Comparison of ENCODE assay signal across 23 cellular contexts in the genomic region with DNA sequence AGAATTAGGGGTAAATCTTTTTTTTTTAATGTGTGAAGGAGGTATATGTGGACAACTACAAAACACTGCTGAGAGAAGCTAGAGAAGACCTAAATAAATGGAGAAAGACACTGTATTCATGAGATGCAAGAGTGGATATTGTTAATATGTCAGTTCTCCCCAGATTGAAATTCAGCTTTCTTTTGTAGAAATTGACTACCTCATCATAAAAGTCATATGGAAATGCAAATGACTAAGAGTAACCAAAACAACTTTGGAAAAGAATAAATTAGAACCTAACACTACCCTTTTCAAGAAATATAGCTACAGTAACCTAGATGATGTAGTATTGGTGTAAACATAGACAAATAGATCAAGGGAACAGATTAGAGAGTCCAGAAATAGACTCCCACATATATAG.
A peak's percentile ranks its signal among the peaks of the same experiment; 100 is the strongest.
DNase-seq lines count a peak whose midpoint lies in the region; ATAC-seq, FAIRE-seq and TF ChIP-seq lines count a peak whose summit lies in the region.
"Had no signal": no experiment of that assay in that cellular context is flagged by ENCODE, and none has a peak within 500 bp of the region (broad histone marks: within the 10 kb centered on the region; RNA-seq: fewer than 3 reads in every experiment).

No MANE protein-coding gene starts in this region.

- H3K9me3 ChIP-seq in HepG2 (ENCODE audit: low read length) (peaks cover 5% of the 10 kb centered on the region; the same call in 1 of the 2 replicates), right lobe of liver (no peaks in the 10 kb centered on the region), K562 (replicated peaks; ENCODE audit: control insufficient read depth, insufficient read depth, low read depth, low read length) (no peaks in the 10 kb centered on the region)
- H3K9me3 ChIP-seq: BE2C, BLaER1 had no signal

- DNase-seq in HepG2 (ENCODE audit: low spot score) (no peak), right lobe of liver (no peak), K562 (ENCODE audit: extremely low read depth in 1 of 4, low spot score in 3 of 4) (no peak), DMS53 (lab: John Stamatoyannopoulos, UW) (no peak), DMS53 treated with DMSO at 0.1 percent for 48 hours (lab: John Stamatoyannopoulos, UW; ENCODE audit: unreplicated experiment) (no peak)
- DNase-seq: ACHN; BE2C; C1 segment of cervical spinal cord; CD4-positive, alpha-beta memory T cell; CD4-positive, CD25-positive, alpha-beta regulatory T cell; CD8-positive, alpha-beta memory T cell; COR-L47; DMS 273 treated with DMSO at 0.1 percent for 48 hours; DMS153; DMS79; DND-41; EL; GDM1 had no signal

- H3K27ac ChIP-seq in HepG2 (ENCODE audit: extremely low read length, insufficient read depth, low read length): no peak overlapping the region
- H3K27ac ChIP-seq in right lobe of liver: no peak overlapping the region
- no peak overlapping the region for H3K27ac ChIP-seq in K562 (ENCODE audit: extremely low read depth, low read depth, low read length)
- H3K27ac ChIP-seq: 22Rv1, BLaER1 had no signal

- no peak overlapping the region for H2AFZ ChIP-seq in HepG2 (ENCODE audit: low read length)
- no peak overlapping the region for H2AFZ ChIP-seq in K562 (ENCODE audit: low read depth, low read length)

- FAIRE-seq in HepG2 (lab: Jason Lieb, UNC): no peak
- no peak for FAIRE-seq in K562 (lab: Jason Lieb, UNC)
- FAIRE-seq: GM12878, GM12892, GM18507 had no signal

- H4K20me1 ChIP-seq in HepG2 (ENCODE audit: insufficient read depth, low read length): no peaks in the 10 kb centered on the region
- H4K20me1 ChIP-seq in K562 (replicated peaks; ENCODE audit: control insufficient read depth, insufficient read depth, low read length): no peaks in the 10 kb centered on the region
- H4K20me1 ChIP-seq: BLaER1 had no signal

- H3K4me2 ChIP-seq in HepG2 (ENCODE audit: low read depth, low read length) (no peak overlapping the region), K562 (ENCODE audit: insufficient read depth, low read length) (no peak overlapping the region)
- H3K4me2 ChIP-seq: BLaER1 had no signal

- BruUV-seq in HepG2 (replicated peaks; lab: Mats Ljungman, UMichigan) (no TSS peak), K562 (replicated peaks; lab: Mats Ljungman, UMichigan) (no TSS peak)

- H3K27me3 ChIP-seq in HepG2 (ENCODE audit: control insufficient read depth in 1 of 2, insufficient read depth in 2 of 2, low read length in 2 of 2): no peaks in the 10 kb centered on the region
- no peaks in the 10 kb centered on the region for H3K27me3 ChIP-seq in right lobe of liver
- no peaks in the 10 kb centered on the region for H3K27me3 ChIP-seq in K562 (ENCODE audit: control insufficient read depth in 2 of 2, insufficient read depth in 2 of 2, low read length in 2 of 2)
- H3K27me3 ChIP-seq: BE2C, BLaER1 had no signal

- TF ChIP-seq POLR2A in HepG2 (IDR thresholded peaks at IDR 0.05; ENCODE audit: insufficient read depth in 1 of 2, low read depth in 2 of 2, low read length in 2 of 2) (no peak), right lobe of liver (IDR thresholded peaks at IDR 0.05) (no peak), K562 (conservative IDR thresholded peaks at IDR 0.05) (no peak)

- H3K4me1 ChIP-seq in HepG2 (ENCODE audit: insufficient read depth, low read length): peaks cover 9% of the 10 kb centered on the region
- H3K4me1 ChIP-seq in right lobe of liver: no peaks in the 10 kb centered on the region
- no peaks in the 10 kb centered on the region for H3K4me1 ChIP-seq in K562 (replicated peaks in 1 of 2; ENCODE audit: control insufficient read depth in 2 of 2, insufficient read depth in 2 of 2, low read length in 2 of 2)

- in situ Hi-C loops in HepG2 (cut with HindIII; ENCODE audit: extremely low pct_ligation_motif_present, low pct_unique_long_range_greater_than_20kb) (no loop called here), K562 (cut with MboI) (no loop called here)

- H3K9ac ChIP-seq in HepG2 (ENCODE audit: insufficient read depth, low read depth, low read length) (no peak overlapping the region), K562 (ENCODE audit: insufficient read depth in 1 of 2, low read depth in 2 of 2, low read length in 2 of 2) (no peak overlapping the region)
- H3K9ac ChIP-seq: BLaER1 had no signal

- H3K9me1 ChIP-seq in K562 (ENCODE audit: control insufficient read depth, insufficient read depth, low read length): no peaks in the 10 kb centered on the region

- TF ChIP-seq CTCF in HepG2 (CRISPR knock-in tag; IDR thresholded peaks at IDR 0.05) (no peak), right lobe of liver (IDR thresholded peaks at IDR 0.05) (no peak), K562 (IDR thresholded peaks at IDR 0.05 in 2 of 3, conservative IDR thresholded peaks at IDR 0.05 in 1 of 3; ENCODE audit: insufficient read depth in 2 of 3, low read depth in 1 of 3, low read length in 3 of 3) (no peak)

- no peak overlapping the region for H3K4me3 ChIP-seq in HepG2 (replicated peaks in 1 of 3; ENCODE audit: insufficient read depth in 1 of 3, low read depth in 2 of 3, low read length in 3 of 3)
- H3K4me3 ChIP-seq in right lobe of liver: no peak overlapping the region
- no peak overlapping the region for H3K4me3 ChIP-seq in K562
- H3K4me3 ChIP-seq: BLaER1, GM12878 had no signal

- intact Hi-C loops in HepG2 (cut with micrococcal nuclease; ENCODE audit: unreplicated experiment) (no loop called here), right lobe of liver (cut with DNase I) (no loop called here), K562 (cut with micrococcal nuclease) (no loop called here)

- no peak for TF ChIP-seq EP300 in HepG2 (IDR thresholded peaks at IDR 0.05; ENCODE audit: low read depth in 2 of 2, low read length in 2 of 2)
- TF ChIP-seq EP300 in HepG2 (CRISPR knock-in tag; IDR thresholded peaks at IDR 0.05; ENCODE audit: borderline replicate concordance): no peak
- no peak for TF ChIP-seq EP300 in K562 (IDR thresholded peaks at IDR 0.05; ENCODE audit: low read length)

- TF ChIP-seq RAD21 in HepG2 (CRISPR knock-in tag; IDR thresholded peaks at IDR 0.05) (no peak), K562 (CRISPR knock-in tag; conservative IDR thresholded peaks at IDR 0.05 in 1 of 2, IDR thresholded peaks at IDR 0.05 in 1 of 2) (no peak)

- H3K79me2 ChIP-seq in HepG2 (ENCODE audit: insufficient read depth, low read length): no peaks in the 10 kb centered on the region
- no peaks in the 10 kb centered on the region for H3K79me2 ChIP-seq in K562 (ENCODE audit: control insufficient read depth, insufficient read depth, low read length)

- ATAC-seq in HepG2 (no peak), right lobe of liver (no peak), K562 (no peak)
- ATAC-seq: GM12878 had no signal

- POLR2A ChIA-PET in HepG2 (lab: Yijun Ruan, JAX) (no interaction called here), K562 (lab: Yijun Ruan, JAX) (no interaction called here)

- no peaks in the 10 kb centered on the region for H3K36me3 ChIP-seq in HepG2 (replicated peaks in 1 of 2; ENCODE audit: control insufficient read depth in 1 of 2, insufficient read depth in 2 of 2, low read length in 2 of 2)
- H3K36me3 ChIP-seq in right lobe of liver: no peaks in the 10 kb centered on the region
- no peaks in the 10 kb centered on the region for H3K36me3 ChIP-seq in K562 (ENCODE audit: control insufficient read depth, insufficient read depth, low read length)
- H3K36me3 ChIP-seq: BE2C, BLaER1 had no signal

- CTCF ChIA-PET in HepG2 (lab: Yijun Ruan, JAX; ENCODE audit: low intra/inter-chr PET ratio, low total read pairs) (no interaction called here), K562 (lab: Yijun Ruan, JAX; ENCODE audit: low intra/inter-chr PET ratio) (no interaction called here)

TF ChIP-seq in HepG2, 621 proteins besides CTCF, POLR2A, EP300 and RAD21:
- TF ChIP-seq ZFX (CRISPR knock-in tag; IDR thresholded peaks at IDR 0.05; ENCODE audit: low read depth) (no peak), MAFK (conservative IDR thresholded peaks at IDR 0.05 in 1 of 2, IDR thresholded peaks at IDR 0.05 in 1 of 2; ENCODE audit: low read length in 2 of 2) (peak in 1 of 2 experiments; percentile 54; a peak in 1 of 4 replicates), MAFF (IDR thresholded peaks at IDR 0.05; ENCODE audit: low read depth, low read length) (peak; percentile 27; the same call in 1 of the 2 replicates)

TF ChIP-seq in K562, 482 proteins besides CTCF, POLR2A, EP300 and RAD21:
- TF ChIP-seq FOXJ2 (tag; IDR thresholded peaks at IDR 0.05) (peak; percentile 89), MAFG (tag; conservative IDR thresholded peaks at IDR 0.05) (0 out of 2 replicates have a peak, but pooled peaks have one; percentile 12), NONO (IDR thresholded peaks at IDR 0.05; ENCODE audit: low read depth in 2 of 2, low read length in 1 of 2) (no peak), KDM4B (IDR thresholded peaks at IDR 0.05; ENCODE audit: borderline replicate concordance in 2 of 2, low read depth in 1 of 2) (no peak), ZNF316 (IDR thresholded peaks at IDR 0.05) (peak; percentile 57), C11orf30 (IDR thresholded peaks at IDR 0.05; ENCODE audit: low read depth) (peak; percentile 39; the same call in 1 of the 2 replicates)
